In the genomic region with DNA sequence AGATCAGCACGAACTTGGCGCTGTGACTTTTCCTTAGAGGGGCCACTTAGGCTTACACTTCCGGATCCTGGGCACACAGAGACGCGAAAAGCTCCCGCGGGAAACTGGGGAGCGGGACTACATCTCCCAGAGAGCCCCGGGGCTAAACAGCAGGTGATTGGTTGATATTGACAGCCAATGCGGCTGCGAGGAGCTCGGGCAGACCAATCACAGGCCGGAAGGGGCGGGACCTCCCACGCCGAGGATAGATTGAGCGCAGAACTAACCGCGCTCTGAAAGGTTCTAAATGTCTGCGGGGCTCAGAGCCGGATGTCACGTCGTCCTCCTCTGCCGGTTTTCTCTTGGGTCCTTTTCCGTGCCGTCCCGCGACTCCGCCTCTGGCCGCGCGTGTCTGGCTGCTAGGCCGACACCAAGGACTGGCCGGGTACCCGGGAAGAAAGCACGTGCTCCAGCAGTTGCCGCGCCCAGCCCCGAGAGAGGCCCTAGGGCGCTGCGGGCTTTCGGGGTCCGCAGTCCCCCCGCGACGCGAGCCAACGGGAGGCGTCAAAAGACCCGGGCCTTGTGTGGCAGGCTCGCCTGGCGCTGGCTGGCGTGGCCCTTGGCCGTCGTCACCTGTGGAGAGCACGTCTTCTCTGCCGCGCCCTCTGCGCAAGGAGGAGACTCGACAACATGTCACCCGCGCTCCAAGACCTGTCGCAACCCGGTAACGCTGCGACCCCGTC, we compare ENCODE assay signal across 7 cellular contexts. TPM values are rescaled to one million over a fixed set of nuclear protein-coding genes. Genes with fewer than 3 reads are reported as not detected.
A peak's percentile ranks its signal among the peaks of the same experiment; 100 is the strongest.
DNase-seq lines count a peak whose midpoint lies in the region; ATAC-seq and TF ChIP-seq lines count a peak whose summit lies in the region.

MTR (plus strand) TSS at position 258 of the 722 bp plus-strand sequence; CDS start at position 670, 412 bp downstream.

- DNase-seq in NCI-H2081 (lab: John Stamatoyannopoulos, UW): peak; percentile 100
- peak; percentile 94 for DNase-seq in T1000 (lab: John Stamatoyannopoulos, UW)
- DNase-seq in astrocyte of the spinal cord (ENCODE audit: low read depth, low spot score): peak; percentile 98
- DNase-seq in hepatocyte (ENCODE audit: low spot score): peak; percentile 98
- peak; percentile 97 for DNase-seq in renal cortical epithelial cell (ENCODE audit: low read depth)

- peak within 1 kb of the TSS; percentile 90 for H2AFZ ChIP-seq in hepatocyte

- no peaks in the 10 kb centered on the region for H3K4me1 ChIP-seq in hepatocyte (ENCODE audit: insufficient read depth)

- H3K27me3 ChIP-seq in hepatocyte: no peaks in the 10 kb centered on the region

- H3K4me2 ChIP-seq in hepatocyte: peak within 1 kb of the TSS; percentile 74

- H3K4me3 ChIP-seq in astrocyte of the spinal cord (ENCODE audit: low read depth, low read length): peak within 1 kb of the TSS; percentile 88
- H3K4me3 ChIP-seq in hepatocyte: peak within 1 kb of the TSS; percentile 47

- H3K36me3 ChIP-seq in hepatocyte (replicated peaks; ENCODE audit: insufficient read depth, low read depth): no peaks in the 10 kb centered on the region

- no peaks in the 10 kb centered on the region for H4K20me1 ChIP-seq in hepatocyte (ENCODE audit: insufficient read depth, poor library complexity, severe bottlenecking)

- in situ Hi-C loops in astrocyte of the spinal cord (cut with HindIII; ENCODE audit: low sequenced_read_pairs): no loop called here

- peak within 1 kb of the TSS; percentile 85 for H3K27ac ChIP-seq in hepatocyte

- WGBS in hepatocyte (ENCODE audit: low lambda C conversion rate, missing lambda C conversion rate): under 1% methylated on average over 58 of the region's 67 CpGs

- no peaks in the 10 kb centered on the region for H3K9me3 ChIP-seq in hepatocyte (ENCODE audit: low read depth)

- ATAC-seq in GM18508 (IDR thresholded peaks at IDR 0.05; ENCODE audit: insufficient read depth, unreplicated experiment): peak; percentile 97
- ATAC-seq in HG03025 (IDR thresholded peaks at IDR 0.05; ENCODE audit: low FRiP score, unreplicated experiment): peak; percentile 97

- no peak for TF ChIP-seq CTCF in astrocyte of the spinal cord (IDR thresholded peaks at IDR 0.05; ENCODE audit: low read depth, low read length)
- TF ChIP-seq CTCF in hepatocyte (IDR thresholded peaks at IDR 0.05; ENCODE audit: poor library complexity): no peak

- H3K79me2 ChIP-seq in hepatocyte: peaks cover 39% of the 10 kb centered on the region

- H3K9me2 ChIP-seq in hepatocyte (replicated peaks; ENCODE audit: insufficient read depth): no peaks in the 10 kb centered on the region

RNA-seq across cellular contexts. Expression of gene MTR, which starts in this region (rescaled TPM):
- total RNA-seq in hepatocyte: 23.8 TPM in 2 replicates
- 9.6 and 11.7 TPM in 2 replicates for polyA plus RNA-seq in hepatocyte
- total RNA-seq in renal cortical epithelial cell: 30.7 and 43.8 TPM in 2 replicates

Comparison
In these comparisons a context has a peak if more than half of its experiments do, and no peak if none do; other contexts are left out.
1. Peak in every context shown above with its lines: DNase-seq, ATAC-seq, H3K4me3 ChIP-seq and H3K27ac ChIP-seq.